Comparison of ENCODE assay signal across 8 cellular contexts in the genomic region with DNA sequence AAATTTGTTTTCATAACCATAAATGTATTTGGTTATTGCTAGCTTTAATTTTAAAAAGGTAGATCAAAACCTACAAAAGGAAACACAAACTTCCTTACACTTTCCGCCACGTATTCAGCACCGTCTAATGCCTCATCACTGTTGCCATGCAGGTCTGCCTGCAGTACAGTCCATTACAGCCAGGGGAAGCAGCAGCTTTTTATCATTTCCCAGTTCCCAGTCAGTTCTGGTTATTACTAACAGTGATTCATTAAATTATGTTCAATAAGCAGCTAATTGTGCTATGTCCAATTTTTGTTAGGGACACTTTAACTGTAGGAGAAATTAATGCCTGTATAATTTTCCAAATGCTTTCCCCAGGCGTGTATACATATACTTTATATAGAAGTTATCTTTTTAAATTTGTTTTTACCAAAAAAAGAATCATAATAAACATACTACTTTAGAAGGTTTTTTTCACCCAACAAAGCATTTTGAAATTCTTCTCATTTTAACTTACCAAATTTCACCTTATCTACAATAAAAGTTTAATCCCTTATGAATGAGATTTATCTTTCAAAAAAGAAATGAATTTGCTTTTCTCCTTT.
DNase-seq lines count a peak whose midpoint lies in the region; ATAC-seq and TF ChIP-seq lines count a peak whose summit lies in the region.

No MANE protein-coding gene starts in this region.

- peak; percentile 68 for TF ChIP-seq CTCF in PC-3 (conservative IDR thresholded peaks at IDR 0.05; ENCODE audit: low read depth, low read length)
- peak; percentile 79 to 97 (median 94) for TF ChIP-seq CTCF in heart left ventricle (IDR thresholded peaks at IDR 0.05)

- no peak for TF ChIP-seq POLR2A in heart left ventricle (IDR thresholded peaks at IDR 0.05)

- intact Hi-C loops in PC-3 (cut with micrococcal nuclease) = loop anchor here (1.0 to 5.0 kb wide), 2 partner anchors 132 to 219 kb away; a partner anchor contains a TSS
- intact Hi-C loops in heart left ventricle (cut with DNase I) = loop anchor here (2.0 to 10.0 kb wide), 4 partner anchors 130 to 220 kb away; a partner anchor contains a TSS

- H3K27me3 Mint-ChIP-seq in CD8-positive, alpha-beta memory T cell = peaks cover 0 to 4% of the 10 kb centered on the region in 2 donors

- H3K79me2 ChIP-seq in PC-3 (ENCODE audit: low read length) = no peaks in the 10 kb centered on the region

- no peaks in the 10 kb centered on the region for H4K20me1 ChIP-seq in PC-3 (ENCODE audit: low read length)

- CTCF ChIA-PET in CD8-positive, alpha-beta memory T cell (lab: Charles Lee) = interaction anchor here (0.8 to 1.2 kb wide), 3 partner anchors 9 to 207 kb away, joined by 3 read pairs; no protein-coding TSS in a partner anchor
- CTCF ChIA-PET in PC-3 (lab: Charles Lee) = interaction anchor here (0.6 kb wide), 1 partner anchor 378 kb away, joined by 3 read pairs; no protein-coding TSS in a partner anchor

- no peaks in the 10 kb centered on the region for H3K4me1 ChIP-seq in CD8-positive, alpha-beta memory T cell (ENCODE audit: insufficient read depth, low read length)
- H3K4me1 ChIP-seq in PC-3 (ENCODE audit: insufficient read depth, low read length) (peaks cover 42% of the 10 kb centered on the region), heart left ventricle (peaks cover 0 to 52% (median 18%) of the 10 kb centered on the region in 12 donors)

- H3K36me3 ChIP-seq in CD8-positive, alpha-beta memory T cell (ENCODE audit: insufficient read depth, low read length) = no peaks in the 10 kb centered on the region
- H3K36me3 ChIP-seq in PC-3 (ENCODE audit: low read depth, low read length) (no peaks in the 10 kb centered on the region; the same call in 1 of the 2 replicates), heart left ventricle (no peaks in the 10 kb centered on the region)

- H2AFZ ChIP-seq in PC-3 (ENCODE audit: low read length) = peak overlapping the region; percentile 77; the same call in 1 of the 2 replicates

- no peaks in the 10 kb centered on the region for H3K27me3 ChIP-seq in CD8-positive, alpha-beta memory T cell (ENCODE audit: insufficient read depth, low read length, poor library complexity, severe bottlenecking)
- H3K27me3 ChIP-seq in PC-3 (ENCODE audit: low read length) = no peaks in the 10 kb centered on the region
- H3K27me3 ChIP-seq in heart left ventricle = no peaks in the 10 kb centered on the region

- H3K4me3 ChIP-seq in CD8-positive, alpha-beta memory T cell (ENCODE audit: low read length) = no peak overlapping the region
- H3K4me3 ChIP-seq in PC-3 (ENCODE audit: low read length) (peak overlapping the region; percentile 60), heart left ventricle (no peak overlapping the region)

- POLR2A ChIA-PET in CD8-positive, alpha-beta memory T cell (lab: Charles Lee) = no interaction called here
- POLR2A ChIA-PET in PC-3 (lab: Charles Lee; ENCODE audit: unreplicated experiment) = no interaction called here

- no peaks in the 10 kb centered on the region for H3K9me2 ChIP-seq in PC-3 (replicated peaks; ENCODE audit: low read length)

- peak overlapping the region; percentile 83 for H3K4me2 ChIP-seq in PC-3 (ENCODE audit: low read length)

- peak overlapping the region; percentile 58 for H3K9ac ChIP-seq in PC-3 (ENCODE audit: low read length)

- BruUV-seq in PC-3 (replicated peaks; lab: Mats Ljungman, UMichigan) = no TSS peak

- WGBS in heart left ventricle, 4 donors = 24 to 32% (median 29%) methylated on average over 4 of the region's 4 CpGs

- H3K9me3 Mint-ChIP-seq in CD8-positive, alpha-beta memory T cell = no peaks in the 10 kb centered on the region
- H3K9me3 Mint-ChIP-seq in activated naive CD4-positive, alpha-beta T cell treated with anti-CD3 and anti-CD28 coated beads, Interleukin-2, amount 50 U/mL, for 72 hours = no peaks in the 10 kb centered on the region

- H3K4me1 Mint-ChIP-seq in CD8-positive, alpha-beta memory T cell = no peaks in the 10 kb centered on the region

- no peaks in the 10 kb centered on the region for H3K36me3 Mint-ChIP-seq in CD8-positive, alpha-beta memory T cell
- H3K36me3 Mint-ChIP-seq in activated naive CD4-positive, alpha-beta T cell treated with anti-CD3 and anti-CD28 coated beads, Interleukin-2, amount 50 U/mL, for 72 hours = no peaks in the 10 kb centered on the region

- H3K4me3 Mint-ChIP-seq in CD8-positive, alpha-beta memory T cell = no peak overlapping the region

- peak; percentile 91 for ATAC-seq in GM19025 (IDR thresholded peaks at IDR 0.05; ENCODE audit: low read depth, unreplicated experiment)
- ATAC-seq in HG03135 (IDR thresholded peaks at IDR 0.05; ENCODE audit: unreplicated experiment) = peak; percentile 91
- peak; percentile 62 for ATAC-seq in PC-3
- ATAC-seq in activated naive CD4-positive, alpha-beta T cell treated with anti-CD3 and anti-CD28 coated beads, Interleukin-2, amount 50 U/mL, for 72 hours = peak; percentile 89 to 91
- ATAC-seq in heart left ventricle = peak; percentile 77 to 94 (median 90)

- H3F3A ChIP-seq in PC-3 (ENCODE audit: low read length, unreplicated experiment) = peaks cover 18% of the 10 kb centered on the region

- peak in 4 of 5 donors; percentile 3 to 35 (median 6) for DNase-seq in CD8-positive, alpha-beta memory T cell
- DNase-seq in PC-3 = peak; percentile 76
- DNase-seq in activated naive CD4-positive, alpha-beta T cell treated with anti-CD3 and anti-CD28 coated beads, Interleukin-2, amount 50 U/mL, for 72 hours (ENCODE audit: low spot score in 2 of 2) = peak in 1 of 2 donors; percentile 41
- DNase-seq in heart left ventricle = peak in 4 of 5 donors; percentile 63 to 74 (median 70)
- peak; percentile 83 for DNase-seq in renal cortical epithelial cell (ENCODE audit: low read depth)
- DNase-seq in cerebellar nuclear complex (lab: John Stamatoyannopoulos, UW) = no peak

- no peak overlapping the region for H3K27ac ChIP-seq in CD8-positive, alpha-beta memory T cell (ENCODE audit: low read depth, low read length)
- peak overlapping the region; percentile 93 for H3K27ac ChIP-seq in PC-3 (ENCODE audit: low read length)
- peak overlapping the region in 10 of 12 donors; percentile 54 to 94 (median 69) for H3K27ac ChIP-seq in heart left ventricle

- H3K9me3 ChIP-seq in CD8-positive, alpha-beta memory T cell (ENCODE audit: low read length) = no peaks in the 10 kb centered on the region
- H3K9me3 ChIP-seq in PC-3 (ENCODE audit: low read length) = no peaks in the 10 kb centered on the region
- H3K9me3 ChIP-seq in heart left ventricle = no peaks in the 10 kb centered on the region

- no peak overlapping the region for H3K27ac Mint-ChIP-seq in CD8-positive, alpha-beta memory T cell
- no peak overlapping the region for H3K27ac Mint-ChIP-seq in activated naive CD4-positive, alpha-beta T cell treated with anti-CD3 and anti-CD28 coated beads, Interleukin-2, amount 50 U/mL, for 72 hours

Comparison
In these comparisons a context has a peak if more than half of its experiments do, and no peak if none do; other contexts are left out.
1. DNase-seq: peak in CD8-positive, alpha-beta memory T cell (4 of 5), PC-3 (single experiment), heart left ventricle (4 of 5) and renal cortical epithelial cell (single experiment); none in cerebellar nuclear complex (0 of 2).
2. Peak in every context shown above with its lines, with median percentiles within 50 percentile points of each other: ATAC-seq.